22 cellular contexts compared by ENCODE assay signal in genomic region chr11:79626135-79626748, GRCh38.
DNase-seq lines count a peak whose midpoint lies in the region; ATAC-seq and TF ChIP-seq lines count a peak whose summit lies in the region.
"Had no signal": no experiment of that assay in that cellular context is flagged by ENCODE, and none has a peak within 500 bp of the region (broad histone marks: within the 10 kb centered on the region; RNA-seq: fewer than 3 reads in every experiment).

No MANE protein-coding gene starts in this region.

- TF ChIP-seq CTCF in PC-3 (conservative IDR thresholded peaks at IDR 0.05; ENCODE audit: low read depth, low read length) (no peak), esophagus squamous epithelium (IDR thresholded peaks at IDR 0.05) (peak in 1 of 6 experiments; percentile 14), suprapubic skin (IDR thresholded peaks at IDR 0.05) (no peak)

- no peak overlapping the region for H3K4me3 Mint-ChIP-seq in activated CD4-positive, alpha-beta memory T cell treated with anti-CD3 and anti-CD28 coated beads for 36 hours
- H3K4me3 Mint-ChIP-seq: activated CD4-positive, alpha-beta T cell treated with anti-CD3 and anti-CD28 coated beads for 36 hours; activated naive CD4-positive, alpha-beta T cell treated with anti-CD3 and anti-CD28 coated beads for 36 hours; brain; CD4-positive, alpha-beta memory T cell had no signal

- H3K27me3 ChIP-seq in PC-3 (ENCODE audit: low read length) (no peaks in the 10 kb centered on the region), esophagus squamous epithelium (no peaks in the 10 kb centered on the region), suprapubic skin (no peaks in the 10 kb centered on the region)
- H3K27me3 ChIP-seq: upper lobe of left lung had no signal

- ATAC-seq in PC-3 (no peak), GM18909 (IDR thresholded peaks at IDR 0.05; ENCODE audit: poor library complexity, unreplicated experiment) (no peak)
- ATAC-seq: activated CD4-positive, alpha-beta T cell treated with anti-CD3 and anti-CD28 coated beads for 36 hours; left ventricle myocardium superior had no signal

- CTCF ChIA-PET in PC-3 (lab: Charles Lee): no interaction called here
- CTCF ChIA-PET in activated CD4-positive, alpha-beta memory T cell treated with anti-CD3 and anti-CD28 coated beads for 36 hours (lab: Charles Lee): no interaction called here

- H3K36me3 ChIP-seq in PC-3 (ENCODE audit: low read depth, low read length) (no peaks in the 10 kb centered on the region), esophagus squamous epithelium (no peaks in the 10 kb centered on the region), suprapubic skin (no peaks in the 10 kb centered on the region)
- H3K36me3 ChIP-seq: upper lobe of left lung had no signal

- DNase-seq in SKM-1 treated with dmso at 0.1 percent for 144 hours (lab: John Stamatoyannopoulos, UW; ENCODE audit: unreplicated experiment): peak; percentile 27
- DNase-seq in SKM-1 (lab: John Stamatoyannopoulos, UW; ENCODE audit: unreplicated experiment): no peak
- peak; percentile 22 for DNase-seq in PC-3
- DNase-seq in esophagus squamous epithelium (lab: John Stamatoyannopoulos, UW): no peak
- no peak for DNase-seq in suprapubic skin (ENCODE audit: low spot score in 2 of 2)
- DNase-seq in activated CD4-positive, alpha-beta memory T cell treated with anti-CD3 and anti-CD28 coated beads for 36 hours: no peak
- no peak for DNase-seq in SK-N-DZ (ENCODE audit: low spot score)
- DNase-seq: 8988T; activated CD4-positive, alpha-beta T cell treated with anti-CD3 and anti-CD28 coated beads for 36 hours; activated CD8-positive, alpha-beta memory T cell treated with anti-CD3 and anti-CD28 coated beads, Interleukin-2, amount 50 U/mL, for 48 hours; activated naive CD4-positive, alpha-beta T cell treated with anti-CD3 and anti-CD28 coated beads for 36 hours; CD4-positive, alpha-beta memory T cell; DND-41; left ventricle myocardium superior; NCI-H345; posterior cingulate gyrus; SHP77 treated with DMSO at 0.1 percent for 48 hours; T1000; upper lobe of left lung had no signal

- peaks cover 15% of the 10 kb centered on the region for H3K9me3 ChIP-seq in PC-3 (ENCODE audit: low read length)
- peaks cover 0 to 3% (median 0%) of the 10 kb centered on the region in 3 donors for H3K9me3 ChIP-seq in esophagus squamous epithelium
- no peaks in the 10 kb centered on the region for H3K9me3 ChIP-seq in suprapubic skin
- H3K9me3 ChIP-seq: upper lobe of left lung had no signal

- no TSS peak for BruUV-seq in PC-3 (replicated peaks; lab: Mats Ljungman, UMichigan)

- no peaks in the 10 kb centered on the region for H3K9me2 ChIP-seq in PC-3 (replicated peaks; ENCODE audit: low read length)

- H3K9ac ChIP-seq in PC-3 (ENCODE audit: low read length): no peak overlapping the region

- H3K4me1 ChIP-seq in PC-3 (ENCODE audit: insufficient read depth, low read length): no peaks in the 10 kb centered on the region
- H3K4me1 ChIP-seq in esophagus squamous epithelium: peaks cover 0 to 36% (median 0%) of the 10 kb centered on the region in 3 donors
- peaks cover 9% of the 10 kb centered on the region for H3K4me1 ChIP-seq in suprapubic skin
- H3K4me1 ChIP-seq: upper lobe of left lung had no signal

- H3K4me2 ChIP-seq in PC-3 (ENCODE audit: low read length): no peak overlapping the region

- no peaks in the 10 kb centered on the region for H3K36me3 Mint-ChIP-seq in activated CD4-positive, alpha-beta memory T cell treated with anti-CD3 and anti-CD28 coated beads for 36 hours
- H3K36me3 Mint-ChIP-seq: brain; CD4-positive, alpha-beta memory T cell had no signal

- H4K20me1 ChIP-seq in PC-3 (ENCODE audit: low read length): no peaks in the 10 kb centered on the region

- WGBS in esophagus squamous epithelium, 2 donors: 40 to 44% methylated on average over 2 to 3 of the region's 3 CpGs
- WGBS in suprapubic skin: 25% methylated on average over 3 of the region's 3 CpGs

- POLR2A ChIA-PET in PC-3 (lab: Charles Lee; ENCODE audit: unreplicated experiment): no interaction called here
- POLR2A ChIA-PET in activated CD4-positive, alpha-beta memory T cell treated with anti-CD3 and anti-CD28 coated beads for 36 hours (lab: Charles Lee): no interaction called here

- no peak for TF ChIP-seq EP300 in suprapubic skin (IDR thresholded peaks at IDR 0.05)

- H3K4me3 ChIP-seq in PC-3 (ENCODE audit: low read length) (no peak overlapping the region), esophagus squamous epithelium (no peak overlapping the region), suprapubic skin (no peak overlapping the region)
- H3K4me3 ChIP-seq: skin epidermis, upper lobe of left lung had no signal

- TF ChIP-seq POLR2A in esophagus squamous epithelium (IDR thresholded peaks at IDR 0.05): no peak
- no peak for TF ChIP-seq POLR2A in suprapubic skin (IDR thresholded peaks at IDR 0.05)

- H3K4me1 Mint-ChIP-seq in activated CD4-positive, alpha-beta memory T cell treated with anti-CD3 and anti-CD28 coated beads for 36 hours (ENCODE audit: low read depth): no peaks in the 10 kb centered on the region
- H3K4me1 Mint-ChIP-seq: activated CD4-positive, alpha-beta T cell treated with anti-CD3 and anti-CD28 coated beads for 36 hours; brain; CD4-positive, alpha-beta memory T cell had no signal

- H3K27ac ChIP-seq in PC-3 (ENCODE audit: low read length) (no peak overlapping the region), esophagus squamous epithelium (peak overlapping the region in 3 of 4 donors; percentile 57 to 72 (median 62)), suprapubic skin (peak overlapping the region; percentile 12)
- H3K27ac ChIP-seq: upper lobe of left lung had no signal

- H3K27me3 Mint-ChIP-seq in activated CD4-positive, alpha-beta memory T cell treated with anti-CD3 and anti-CD28 coated beads for 36 hours: no peaks in the 10 kb centered on the region
- H3K27me3 Mint-ChIP-seq: brain had no signal

- H3K27ac Mint-ChIP-seq in activated CD4-positive, alpha-beta memory T cell treated with anti-CD3 and anti-CD28 coated beads for 36 hours: no peak overlapping the region
- H3K27ac Mint-ChIP-seq: activated CD4-positive, alpha-beta T cell treated with anti-CD3 and anti-CD28 coated beads for 36 hours; activated naive CD4-positive, alpha-beta T cell treated with anti-CD3 and anti-CD28 coated beads for 36 hours; brain; CD4-positive, alpha-beta memory T cell had no signal

- H3K79me2 ChIP-seq in PC-3 (ENCODE audit: low read length): no peaks in the 10 kb centered on the region

- no peak overlapping the region for H2AFZ ChIP-seq in PC-3 (ENCODE audit: low read length)

- no peaks in the 10 kb centered on the region for H3K9me3 Mint-ChIP-seq in activated CD4-positive, alpha-beta memory T cell treated with anti-CD3 and anti-CD28 coated beads for 36 hours

- H3F3A ChIP-seq in PC-3 (ENCODE audit: low read length, unreplicated experiment): no peaks in the 10 kb centered on the region

- intact Hi-C loops in PC-3 (cut with micrococcal nuclease): no loop called here
- intact Hi-C loops in esophagus squamous epithelium (cut with DNase I): no loop called here
- intact Hi-C loops in activated CD4-positive, alpha-beta memory T cell treated with anti-CD3 and anti-CD28 coated beads for 36 hours (cut with micrococcal nuclease): no loop called here

Comparison
In these comparisons a context has a peak if more than half of its experiments do, and no peak if none do; other contexts are left out.
1. DNase-seq: peak in SKM-1 treated with dmso at 0.1 percent for 144 hours (single experiment) and PC-3 (single experiment); none in SKM-1 (single experiment), esophagus squamous epithelium (single experiment), suprapubic skin (0 of 2), activated CD4-positive, alpha-beta memory T cell treated with anti-CD3 and anti-CD28 coated beads for 36 hours (single experiment) and SK-N-DZ (single experiment).